In genomic region chr11:65226103-65226442, GRCh38 we compare ENCODE assay signal across 8 cellular contexts. TPM values are rescaled to one million over a fixed set of nuclear protein-coding genes. Genes with fewer than 3 reads are reported as not detected.
DNase-seq lines count a peak whose midpoint lies in the region; TF ChIP-seq lines count a peak whose summit lies in the region.

No MANE protein-coding gene starts in this region.

- DNase-seq in nephron progenitor cell (no peak), HK-2 (ENCODE audit: unreplicated experiment) (no peak), DMS 273 (lab: John Stamatoyannopoulos, UW; ENCODE audit: unreplicated experiment) (no peak), D341Med (ENCODE audit: low spot score) (no peak), dermis blood vessel endothelial cell (no peak)

- H3K4me3 ChIP-seq in BLaER1, result peak overlapping the region; percentile 66
- H3K4me3 ChIP-seq in KMS-11 (IDR thresholded peaks at IDR 0.05; ENCODE audit: insufficient read depth, low read depth, low read length), result peak overlapping the region; percentile 36
- peak overlapping the region; percentile 47 for H3K4me3 ChIP-seq in ectodermal cell (ENCODE audit: insufficient read depth, low read depth, low read length)

- H3K9ac ChIP-seq in BLaER1 (peak overlapping the region; percentile 73), KMS-11 (peak overlapping the region; percentile 56; the same call in 1 of the 2 replicates)

- peak overlapping the region; percentile 93 for H2AFZ ChIP-seq in KMS-11 (ENCODE audit: low read depth)

- 79 to 81% methylated on average over 7 of the region's 7 CpGs for WGBS in ectodermal cell, 2 experiments

- H3K79me2 ChIP-seq in KMS-11 (ENCODE audit: insufficient read depth, low read depth), result no peaks in the 10 kb centered on the region

- H3K27ac Mint-ChIP-seq in nephron progenitor cell, result no peak overlapping the region

- peaks cover 23% of the 10 kb centered on the region for H3K4me1 Mint-ChIP-seq in nephron progenitor cell

- H4K20me1 ChIP-seq in BLaER1, result no peaks in the 10 kb centered on the region
- no peaks in the 10 kb centered on the region for H4K20me1 ChIP-seq in KMS-11 (ENCODE audit: insufficient read depth)

- H3K4me1 ChIP-seq in BLaER1 (peaks cover 41% of the 10 kb centered on the region), KMS-11 (ENCODE audit: low read depth, poor library complexity, severe bottlenecking) (peaks cover 10% of the 10 kb centered on the region), ectodermal cell (ENCODE audit: control insufficient read depth, insufficient read depth, low read length) (no peaks in the 10 kb centered on the region)

- H3K9me3 ChIP-seq in BLaER1 (no peaks in the 10 kb centered on the region), ectodermal cell (ENCODE audit: control insufficient read depth, low read length) (no peaks in the 10 kb centered on the region)

- H3K4me2 ChIP-seq in BLaER1 (peak overlapping the region; percentile 96), KMS-11 (peak overlapping the region; percentile 97)

- peak overlapping the region; percentile 68 for H3K27ac ChIP-seq in BLaER1
- H3K27ac ChIP-seq in KMS-11, result no peak overlapping the region
- no peak overlapping the region for H3K27ac ChIP-seq in ectodermal cell (ENCODE audit: insufficient read depth, low read depth, low read length, poor library complexity, severe bottlenecking)

- peaks cover 48% of the 10 kb centered on the region for H3K27me3 Mint-ChIP-seq in nephron progenitor cell (ENCODE audit: low read depth, poor library complexity)

- H3K4me3 Mint-ChIP-seq in nephron progenitor cell, result peak overlapping the region; percentile 73

- H3K36me3 Mint-ChIP-seq in nephron progenitor cell (ENCODE audit: low read depth), result no peaks in the 10 kb centered on the region

- H3K27me3 ChIP-seq in BLaER1 (no peaks in the 10 kb centered on the region), KMS-11 (ENCODE audit: insufficient read depth, low read depth) (peaks cover 11% of the 10 kb centered on the region; the same call in 1 of the 2 replicates), ectodermal cell (ENCODE audit: control insufficient read depth, insufficient read depth, low read length, poor library complexity, severe bottlenecking) (peaks cover 13% of the 10 kb centered on the region)

- peaks cover 15% of the 10 kb centered on the region for H3K9me3 Mint-ChIP-seq in nephron progenitor cell

- 0 out of 2 replicates have a peak, but pooled peaks cover 5% of the 10 kb centered on the region for H3K36me3 ChIP-seq in BLaER1
- no peaks in the 10 kb centered on the region for H3K36me3 ChIP-seq in KMS-11 (ENCODE audit: insufficient read depth)
- H3K36me3 ChIP-seq in ectodermal cell (ENCODE audit: control insufficient read depth, insufficient read depth, low read length), result no peaks in the 10 kb centered on the region

- TF ChIP-seq CTCF in KMS-11 (conservative IDR thresholded peaks at IDR 0.05; ENCODE audit: low read depth, low read length), result no peak
- TF ChIP-seq CTCF in nephron progenitor cell (IDR thresholded peaks at IDR 0.05), result no peak

RNA-seq across cellular contexts. Expression of gene POLA2, which starts 35.7 kb away (rescaled TPM):
- 57.7 TPM for polyA plus RNA-seq in ectodermal cell (2013, experiment 1 of 4)
- 47.1 TPM for polyA plus RNA-seq in ectodermal cell (2013, experiment 2 of 4)
- polyA plus RNA-seq in ectodermal cell (2013, experiment 3 of 4), result 38.8 TPM
- polyA plus RNA-seq in ectodermal cell (2013, experiment 4 of 4), result 39.2 TPM
- total RNA-seq in dermis blood vessel endothelial cell, result 8.2 and 12.1 TPM in 2 replicates

RNA-seq across cellular contexts. Expression of gene CAPN1, which starts 44.3 kb away (rescaled TPM):
- 53.2 TPM for polyA plus RNA-seq in ectodermal cell (2013, experiment 1 of 4)
- 55.3 TPM for polyA plus RNA-seq in ectodermal cell (2013, experiment 2 of 4)
- polyA plus RNA-seq in ectodermal cell (2013, experiment 3 of 4), result 42.7 TPM
- polyA plus RNA-seq in ectodermal cell (2013, experiment 4 of 4), result 43.1 TPM
- 97.2 and 207 TPM in 2 replicates for total RNA-seq in dermis blood vessel endothelial cell

RNA-seq across cellular contexts. Expression of gene SPDYC, which starts 56.0 kb away (rescaled TPM):
- polyA plus RNA-seq in ectodermal cell (2013, experiment 1 of 4), result not detected
- not detected for polyA plus RNA-seq in ectodermal cell (2013, experiment 2 of 4)
- polyA plus RNA-seq in ectodermal cell (2013, experiment 3 of 4), result not detected
- not detected for polyA plus RNA-seq in ectodermal cell (2013, experiment 4 of 4)
- not detected in 2 replicates for total RNA-seq in dermis blood vessel endothelial cell
